ENCODE assay signal across 1 cellular context in genomic region chr20:50731055-50731929, GRCh38.
TF ChIP-seq lines count a peak whose summit lies in the region.

TSS of gene PARD6B (plus strand) at chr20:50731580. CDS start at chr20:50731787, 207 bp downstream.

TF ChIP-seq in HepG2, 621 proteins besides CTCF, POLR2A, EP300 and RAD21 (continued from another document and continues in another):
- TF ChIP-seq ZBTB34 (CRISPR knock-in tag; IDR thresholded peaks at IDR 0.05), result no peak
- peak; percentile 12; the same call in 1 of the 2 replicates for TF ChIP-seq HHEX (CRISPR knock-in tag; IDR thresholded peaks at IDR 0.05)
- peak; percentile 64; the same call in 1 of the 2 replicates for TF ChIP-seq ARNTL (CRISPR knock-in tag; IDR thresholded peaks at IDR 0.05)
- TF ChIP-seq SRF (IDR thresholded peaks at IDR 0.05; ENCODE audit: low read depth, low read length), result no peak
- peak; percentile 96 for TF ChIP-seq ZNF782 (CRISPR knock-in tag; IDR thresholded peaks at IDR 0.05; ENCODE audit: borderline replicate concordance)
- TF ChIP-seq ZNF260 (CRISPR knock-in tag; IDR thresholded peaks at IDR 0.05; ENCODE audit: borderline replicate concordance, low read depth), result no peak
- peak; percentile 42; the same call in 1 of the 2 replicates for TF ChIP-seq HBP1 (CRISPR knock-in tag; IDR thresholded peaks at IDR 0.05; ENCODE audit: low read depth)
- TF ChIP-seq FOXP1 (IDR thresholded peaks at IDR 0.05), result no peak
- TF ChIP-seq FOXP1 (CRISPR knock-in tag; IDR thresholded peaks at IDR 0.05), result 0 out of 2 replicates have a peak, but pooled peaks have one; percentile 25
- no peak; the same call in 1 of the 2 replicates for TF ChIP-seq ZNF350 (CRISPR knock-in tag; IDR thresholded peaks at IDR 0.05; ENCODE audit: borderline replicate concordance, low read depth)
- no peak; the same call in 1 of the 2 replicates for TF ChIP-seq ZNF703 (CRISPR knock-in tag; IDR thresholded peaks at IDR 0.05; ENCODE audit: borderline replicate concordance)
- peak; percentile 75; the same call in 1 of the 2 replicates for TF ChIP-seq ZNF564 (CRISPR knock-in tag; IDR thresholded peaks at IDR 0.05)
- TF ChIP-seq MNT (IDR thresholded peaks at IDR 0.05), result peak; percentile 90
- peak; percentile 53; the same call in 1 of the 2 replicates for TF ChIP-seq ZMAT3 (CRISPR knock-in tag; conservative IDR thresholded peaks at IDR 0.05)
- TF ChIP-seq SSRP1 (CRISPR knock-in tag; IDR thresholded peaks at IDR 0.05), result no peak
- TF ChIP-seq NR2F6 (IDR thresholded peaks at IDR 0.05), result no peak
- no peak; the same call in 1 of the 2 replicates for TF ChIP-seq NR2F6 (CRISPR knock-in tag; IDR thresholded peaks at IDR 0.05)
- peak; percentile 92 for TF ChIP-seq ZMYM4 (CRISPR knock-in tag; IDR thresholded peaks at IDR 0.05)
- peak; percentile 44 for TF ChIP-seq FOXO1 (CRISPR knock-in tag; IDR thresholded peaks at IDR 0.05)
- no peak for TF ChIP-seq PBX2 (CRISPR knock-in tag; IDR thresholded peaks at IDR 0.05)
- peak; percentile 84 for TF ChIP-seq CREB1 (IDR thresholded peaks at IDR 0.05)
- TF ChIP-seq CREB1 (CRISPR knock-in tag; IDR thresholded peaks at IDR 0.05), result no peak
- TF ChIP-seq IKZF4 (CRISPR knock-in tag; IDR thresholded peaks at IDR 0.05; ENCODE audit: borderline replicate concordance, low read depth, not compliant biosample characterization), result peak; percentile 89
- peak; percentile 91; the same call in 1 of the 2 replicates for TF ChIP-seq ZNF784 (CRISPR knock-in tag; IDR thresholded peaks at IDR 0.05; ENCODE audit: borderline replicate concordance)
- no peak for TF ChIP-seq HNF1A (IDR thresholded peaks at IDR 0.05; ENCODE audit: low read depth)
- TF ChIP-seq HNF1A (CRISPR knock-in tag; IDR thresholded peaks at IDR 0.05; ENCODE audit: borderline replicate concordance), result peak; percentile 45; the same call in 1 of the 2 replicates
- TF ChIP-seq TSC22D2 (CRISPR knock-in tag; IDR thresholded peaks at IDR 0.05; ENCODE audit: borderline replicate concordance), result 0 out of 2 replicates have a peak, but pooled peaks have one; percentile 79
- peak; percentile 11 for TF ChIP-seq ZNF510 (CRISPR knock-in tag; IDR thresholded peaks at IDR 0.05; ENCODE audit: low read depth)
- TF ChIP-seq MIXL1 (CRISPR knock-in tag; IDR thresholded peaks at IDR 0.05), result peak; percentile 61
- peak; percentile 92 for TF ChIP-seq KAT7 (CRISPR knock-in tag; IDR thresholded peaks at IDR 0.05; ENCODE audit: borderline replicate concordance)
- peak; percentile 73; the same call in 1 of the 2 replicates for TF ChIP-seq ZNF501 (CRISPR knock-in tag; IDR thresholded peaks at IDR 0.05)
- TF ChIP-seq RAD51 (IDR thresholded peaks at IDR 0.05; ENCODE audit: borderline replicate concordance), result no peak
- no peak for TF ChIP-seq ZBTB20 (CRISPR knock-in tag; IDR thresholded peaks at IDR 0.05; ENCODE audit: borderline replicate concordance, low read depth)
- TF ChIP-seq ZHX1 (CRISPR knock-in tag; IDR thresholded peaks at IDR 0.05; ENCODE audit: low read depth), result no peak
- no peak for TF ChIP-seq KIAA2018 (CRISPR knock-in tag; IDR thresholded peaks at IDR 0.05; ENCODE audit: borderline replicate concordance)
